8 cellular contexts compared by ENCODE assay signal in genomic region chr5:170791325-170791954, GRCh38. TPM values are rescaled to one million over a fixed set of nuclear protein-coding genes. Genes with fewer than 3 reads are reported as not detected.
DNase-seq lines count a peak whose midpoint lies in the region; ATAC-seq and TF ChIP-seq lines count a peak whose summit lies in the region.

No MANE protein-coding gene starts in this region.

- no peak overlapping the region for H3K4me2 ChIP-seq in IMR-90 (ENCODE audit: low read depth, low read length)

- H3K27ac ChIP-seq in IMR-90 (ENCODE audit: insufficient read depth, low read length) = no peak overlapping the region
- no peak overlapping the region for H3K27ac ChIP-seq in effector memory CD4-positive, alpha-beta T cell (ENCODE audit: insufficient read depth, low read length, poor library complexity, severe bottlenecking)

- no peaks in the 10 kb centered on the region for H3K4me1 Mint-ChIP-seq in memory B cell

- H4K91ac ChIP-seq in IMR-90 (ENCODE audit: insufficient read depth, low read depth, low read length) = no peak overlapping the region

- peak; percentile 97 for ATAC-seq in IMR-90 (ENCODE audit: low read depth)
- ATAC-seq in memory B cell (ENCODE audit: low read depth) = no peak

- H2AK9ac ChIP-seq in IMR-90 (replicated peaks; ENCODE audit: low read depth, low read length, poor library complexity) = no peak overlapping the region

- H4K5ac ChIP-seq in IMR-90 (ENCODE audit: low read depth, low read length) = no peak overlapping the region

- H3K36me3 Mint-ChIP-seq in memory B cell = no peaks in the 10 kb centered on the region

- no peak overlapping the region for H3K4me3 Mint-ChIP-seq in memory B cell

- H3K27me3 ChIP-seq in IMR-90 (ENCODE audit: control insufficient read depth, insufficient read depth, low read length) = peaks cover 19% of the 10 kb centered on the region
- H3K27me3 ChIP-seq in effector memory CD4-positive, alpha-beta T cell (replicated peaks; ENCODE audit: control insufficient read depth, insufficient read depth, low read length, poor library complexity, severe bottlenecking) = no peaks in the 10 kb centered on the region

- TF ChIP-seq POLR2A in IMR-90 (IDR thresholded peaks at IDR 0.05; ENCODE audit: low read depth, low read length) = no peak

- no peak overlapping the region for H2AFZ ChIP-seq in IMR-90 (replicated peaks; ENCODE audit: low read length, poor library complexity)

- no peak overlapping the region for H3K27ac Mint-ChIP-seq in memory B cell

- H3K9me1 ChIP-seq in IMR-90 (ENCODE audit: insufficient read depth, low read length) = no peaks in the 10 kb centered on the region

- H4K8ac ChIP-seq in IMR-90 (ENCODE audit: low read depth in 2 of 2, low read length in 2 of 2) = no peak overlapping the region

- no peak overlapping the region for H2BK5ac ChIP-seq in IMR-90 (ENCODE audit: low read depth, low read length, poor library complexity, severe bottlenecking)

- no peak overlapping the region for H2AK5ac ChIP-seq in IMR-90 (ENCODE audit: low read depth, low read length)

- in situ Hi-C loops in IMR-90 (cut with MboI; ENCODE audit: low sequenced_read_pairs) = no loop called here

- WGBS in IMR-90 (ENCODE audit: extremely low coverage in 2 of 2, insufficient read length in 1 of 2), 2 experiments = 0% methylated on average over 1 of the region's 7 CpGs; no CpG with 5 or more reads in 1 of the 2 experiments

- H3K14ac ChIP-seq in IMR-90 (replicated peaks; ENCODE audit: low read depth, low read length) = no peak overlapping the region

- no peaks in the 10 kb centered on the region for H3K79me1 ChIP-seq in IMR-90 (ENCODE audit: low read depth in 1 of 2, low read length in 2 of 2)

- dilution Hi-C loops in IMR-90 (cut with HindIII; ENCODE audit: low sequenced_read_pairs, unreplicated experiment) = no loop called here

- H3K23ac ChIP-seq in IMR-90 (ENCODE audit: low read depth, low read length) = no peak overlapping the region

- no peaks in the 10 kb centered on the region; the same call in 1 of the 2 replicates for H4K20me1 ChIP-seq in IMR-90 (ENCODE audit: insufficient read depth, low read length)

- DNase-seq in AG08395 (ENCODE audit: low spot score) (peak; percentile 8), IMR-90 (peak; percentile 56), RPMI8226 (peak; percentile 76), epidermal melanocyte (ENCODE audit: insufficient read length, low spot score) (peak; percentile 65), memory B cell (ENCODE audit: low spot score in 2 of 2) (peak; percentile 14 to 22), GF-D8 (lab: John Stamatoyannopoulos, UW) (no peak)
- DNase-seq in effector memory CD4-positive, alpha-beta T cell = no peak

- POLR2A ChIA-PET in IMR-90 (lab: Charles Lee; ENCODE audit: unreplicated experiment) = no interaction called here

- peak; percentile 69 for TF ChIP-seq RAD21 in IMR-90 (IDR thresholded peaks at IDR 0.05; ENCODE audit: low read length)

- H3K4me3 ChIP-seq in IMR-90 (ENCODE audit: insufficient read depth, low read depth, low read length) = no peak overlapping the region
- no peak overlapping the region for H3K4me3 ChIP-seq in effector memory CD4-positive, alpha-beta T cell (ENCODE audit: insufficient read depth, low read depth, low read length, poor library complexity, severe bottlenecking)

- H3K4ac ChIP-seq in IMR-90 (ENCODE audit: low read depth, low read length) = no peak overlapping the region

- H2BK120ac ChIP-seq in IMR-90 (ENCODE audit: low read depth, low read length) = no peak overlapping the region

- no peak overlapping the region for H2BK20ac ChIP-seq in IMR-90 (ENCODE audit: low read depth, low read length)

- no peak overlapping the region for H3K56ac ChIP-seq in IMR-90 (ENCODE audit: extremely low read depth, insufficient read depth, low read length)

- H3K36me3 ChIP-seq in IMR-90 (ENCODE audit: control insufficient read depth, insufficient read depth, low read length) = no peaks in the 10 kb centered on the region
- H3K36me3 ChIP-seq in effector memory CD4-positive, alpha-beta T cell (ENCODE audit: control insufficient read depth, insufficient read depth, low read length) = no peaks in the 10 kb centered on the region

- no peak overlapping the region for H2BK15ac ChIP-seq in IMR-90 (ENCODE audit: low read depth, low read length)

- no peaks in the 10 kb centered on the region for H3K9me3 ChIP-seq in IMR-90 (ENCODE audit: control insufficient read depth, insufficient read depth, low read length)
- H3K9me3 ChIP-seq in effector memory CD4-positive, alpha-beta T cell (ENCODE audit: control insufficient read depth, low read length) = no peaks in the 10 kb centered on the region

- no peaks in the 10 kb centered on the region for H3K4me1 ChIP-seq in IMR-90 (ENCODE audit: control insufficient read depth, insufficient read depth, low read length)
- no peaks in the 10 kb centered on the region for H3K4me1 ChIP-seq in effector memory CD4-positive, alpha-beta T cell (ENCODE audit: control insufficient read depth, insufficient read depth, low read length, poor library complexity, severe bottlenecking)

- BruUV-seq in IMR-90 (replicated peaks; lab: Mats Ljungman, UMichigan) = no TSS peak

- no peak overlapping the region for H3K18ac ChIP-seq in IMR-90 (ENCODE audit: low read depth, low read length)

- peaks cover 1% of the 10 kb centered on the region for H3K9me3 Mint-ChIP-seq in memory B cell

- intact Hi-C loops in IMR-90 (cut with micrococcal nuclease) = loop anchor here (1.0 to 10.0 kb wide), 2 partner anchors 47 to 357 kb away; no protein-coding TSS in a partner anchor

- no peak overlapping the region for H3K9ac ChIP-seq in IMR-90 (ENCODE audit: low read depth, low read length)

- TF ChIP-seq CTCF in GM12873 (IDR thresholded peaks at IDR 0.05; ENCODE audit: insufficient read depth, low read depth, low read length, missing control alignments) (peak; percentile 63), IMR-90 (conservative IDR thresholded peaks at IDR 0.05; ENCODE audit: low read depth, low read length) (peak; percentile 61)

- CTCF ChIA-PET in IMR-90 (lab: Yijun Ruan, JAX) = interaction anchor here (0.9 to 4.4 kb wide), 9 partner anchors 13 to 158 kb away, joined by 3 to 35 read pairs (median 3); no protein-coding TSS in a partner anchor

- H3K27me3 Mint-ChIP-seq in memory B cell = peaks cover 6% of the 10 kb centered on the region

TF ChIP-seq in IMR-90, 13 proteins besides CTCF, POLR2A, EP300 and RAD21:
- TF ChIP-seq MXI1 (IDR thresholded peaks at IDR 0.05; ENCODE audit: borderline replicate concordance, low read depth, low read length) = no peak
- TF ChIP-seq RFX5 (IDR thresholded peaks at IDR 0.05; ENCODE audit: low read depth, low read length) = no peak
- no peak for TF ChIP-seq CHD1 (IDR thresholded peaks at IDR 0.05; ENCODE audit: low read depth, low read length)
- no peak for TF ChIP-seq MAFK (IDR thresholded peaks at IDR 0.05; ENCODE audit: low read depth, low read length)
- TF ChIP-seq RCOR1 (IDR thresholded peaks at IDR 0.05; ENCODE audit: insufficient replicate concordance, low read length) = no peak
- TF ChIP-seq SMC3 (IDR thresholded peaks at IDR 0.05; ENCODE audit: low read depth, low read length) = peak; percentile 75
- no peak for TF ChIP-seq FOS (IDR thresholded peaks at IDR 0.05; ENCODE audit: low read depth, low read length)

RNA-seq across cellular contexts. Expression of gene GABRP, which starts 7.9 kb away (rescaled TPM):
- not detected in 2 replicates for total RNA-seq in IMR-90 (2012; rRNA removed)
- not detected in 2 replicates for polyA plus RNA-seq in IMR-90 (2012; rRNA removed)
- polyA plus RNA-seq in IMR-90 (2012; cell fraction: cytosol; rRNA removed) = not detected in 2 replicates
- not detected in 2 replicates for polyA plus RNA-seq in IMR-90 (2012; cell fraction: nucleus; rRNA removed; ENCODE audit: low replicate concordance)

Comparison
In these comparisons a context has a peak if more than half of its experiments do, and no peak if none do; other contexts are left out.
1. DNase-seq: peak in AG08395 (single experiment), IMR-90 (single experiment), RPMI8226 (single experiment), epidermal melanocyte (single experiment) and memory B cell (2 of 2); none in GF-D8 (single experiment) and effector memory CD4-positive, alpha-beta T cell (0 of 3).